1 cellular context compared by ENCODE assay signal in genomic region chr7:100509213-100509612, GRCh38.
TF ChIP-seq lines count a peak whose summit lies in the region.

No MANE protein-coding gene starts in this region.

TF ChIP-seq in HepG2, 621 proteins besides CTCF, POLR2A, EP300 and RAD21 (continued from another document):
- TF ChIP-seq THRA (CRISPR knock-in tag; IDR thresholded peaks at IDR 0.05; ENCODE audit: borderline replicate concordance) (no peak), HOXA5 (CRISPR knock-in tag; IDR thresholded peaks at IDR 0.05) (no peak), ZNF614 (CRISPR knock-in tag; IDR thresholded peaks at IDR 0.05; ENCODE audit: borderline replicate concordance) (no peak), KAT7 (CRISPR knock-in tag; IDR thresholded peaks at IDR 0.05; ENCODE audit: borderline replicate concordance) (no peak), STAT6 (CRISPR knock-in tag; IDR thresholded peaks at IDR 0.05; ENCODE audit: borderline replicate concordance) (no peak), ZC3H4 (CRISPR knock-in tag; IDR thresholded peaks at IDR 0.05; ENCODE audit: borderline replicate concordance) (no peak), MED8 (CRISPR knock-in tag; IDR thresholded peaks at IDR 0.05; ENCODE audit: insufficient replicate concordance) (no peak), GATA4 (IDR thresholded peaks at IDR 0.05; ENCODE audit: borderline replicate concordance, low read depth) (no peak), ISL2 (CRISPR knock-in tag; IDR thresholded peaks at IDR 0.05) (no peak), BCL3 (CRISPR knock-in tag; IDR thresholded peaks at IDR 0.05) (no peak), TFE3 (CRISPR knock-in tag; IDR thresholded peaks at IDR 0.05) (no peak), MTA3 (CRISPR knock-in tag; IDR thresholded peaks at IDR 0.05) (no peak), TAF15 (IDR thresholded peaks at IDR 0.05; ENCODE audit: low read depth, low read length, poor library complexity, severe bottlenecking) (no peak)
- TF ChIP-seq, protein P1, sequence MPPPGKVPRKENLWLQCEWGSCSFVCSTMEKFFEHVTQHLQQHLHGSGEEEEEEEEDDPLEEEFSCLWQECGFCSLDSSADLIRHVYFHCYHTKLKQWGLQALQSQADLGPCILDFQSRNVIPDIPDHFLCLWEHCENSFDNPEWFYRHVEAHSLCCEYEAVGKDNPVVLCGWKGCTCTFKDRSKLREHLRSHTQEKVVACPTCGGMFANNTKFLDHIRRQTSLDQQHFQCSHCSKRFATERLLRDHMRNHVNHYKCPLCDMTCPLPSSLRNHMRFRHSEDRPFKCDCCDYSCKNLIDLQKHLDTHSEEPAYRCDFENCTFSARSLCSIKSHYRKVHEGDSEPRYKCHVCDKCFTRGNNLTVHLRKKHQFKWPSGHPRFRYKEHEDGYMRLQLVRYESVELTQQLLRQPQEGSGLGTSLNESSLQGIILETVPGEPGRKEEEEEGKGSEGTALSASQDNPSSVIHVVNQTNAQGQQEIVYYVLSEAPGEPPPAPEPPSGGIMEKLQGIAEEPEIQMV (CRISPR knock-in tag; IDR thresholded peaks at IDR 0.05; ENCODE audit: low read depth), result no peak
TF ChIP-seq in HepG2: peak in this region for 10.
